In the genomic region with DNA sequence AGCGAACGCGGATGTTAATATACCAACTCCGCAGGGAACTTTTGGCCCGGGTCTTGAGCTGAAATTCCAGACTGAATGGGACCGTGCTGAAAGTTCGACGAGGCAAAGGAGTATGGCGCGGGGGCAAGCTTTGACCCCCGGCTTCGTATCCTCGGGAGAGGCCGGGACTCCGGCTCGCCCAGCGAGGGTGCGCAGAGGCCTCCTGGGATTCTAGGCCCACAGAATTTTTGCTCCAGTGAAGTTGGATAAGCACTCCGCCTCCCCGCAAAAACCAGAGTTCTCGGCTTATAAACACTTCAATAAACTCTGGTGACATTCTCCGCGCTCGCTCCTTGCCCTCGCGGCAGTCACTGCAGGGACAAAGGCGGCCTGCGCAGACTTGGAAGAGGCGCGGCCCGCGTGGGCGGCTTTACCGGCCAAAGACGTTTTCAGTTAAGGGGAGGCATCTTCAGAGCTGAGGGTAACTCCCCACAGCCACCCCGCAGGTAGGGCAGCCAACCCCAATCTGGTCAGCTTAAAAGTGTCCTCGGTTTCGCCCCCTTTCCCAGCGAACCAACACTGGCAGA, we compare ENCODE assay signal across 7 cellular contexts.
DNase-seq lines count a peak whose midpoint lies in the region; ATAC-seq, FAIRE-seq and TF ChIP-seq lines count a peak whose summit lies in the region.

No MANE protein-coding gene starts in this region.

- H4K20me1 ChIP-seq in GM12878 (ENCODE audit: control insufficient read depth, insufficient read depth): no peaks in the 10 kb centered on the region

- TF ChIP-seq CTCF in GM12878 (IDR thresholded peaks at IDR 0.05 in 2 of 3, conservative IDR thresholded peaks at IDR 0.05 in 1 of 3; ENCODE audit: control insufficient read depth in 2 of 3, extremely low read depth in 1 of 3, insufficient read depth in 1 of 3, low read depth in 3 of 3, low read length in 3 of 3) (no peak), left lung (IDR thresholded peaks at IDR 0.05) (no peak)

- H2AFZ ChIP-seq in GM12878 (ENCODE audit: control insufficient read depth, low read depth, low read length): no peak overlapping the region

- no TSS peak for BruUV-seq in GM12878 (replicated peaks; lab: Mats Ljungman, UMichigan)

- peak overlapping the region in 2 of 3 donors; percentile 89 to 98 for H3K27ac Mint-ChIP-seq in IgD-negative memory B cell
- H3K27ac Mint-ChIP-seq in stimulated activated effector memory CD8-positive, alpha-beta T cell treated with anti-CD3 and anti-CD28 coated beads, Interleukin-12 subunit alpha, Interleukin-12 subunit beta, amount 100 ng/mL, for 72 hours: peak overlapping the region; percentile 78

- no peaks in the 10 kb centered on the region for H3K9me3 Mint-ChIP-seq in IgD-negative memory B cell
- H3K9me3 Mint-ChIP-seq in stimulated activated effector memory CD8-positive, alpha-beta T cell treated with anti-CD3 and anti-CD28 coated beads, Interleukin-12 subunit alpha, Interleukin-12 subunit beta, amount 100 ng/mL, for 72 hours: no peaks in the 10 kb centered on the region

- no peaks in the 10 kb centered on the region for H3K36me3 Mint-ChIP-seq in IgD-negative memory B cell
- peaks cover 43% of the 10 kb centered on the region for H3K36me3 Mint-ChIP-seq in stimulated activated effector memory CD8-positive, alpha-beta T cell treated with anti-CD3 and anti-CD28 coated beads, Interleukin-12 subunit alpha, Interleukin-12 subunit beta, amount 100 ng/mL, for 72 hours

- DNase-seq in GM12878 (ENCODE audit: low read depth, low spot score): no peak
- no peak for DNase-seq in left lung
- DNase-seq in stimulated activated effector memory CD8-positive, alpha-beta T cell treated with anti-CD3 and anti-CD28 coated beads, Interleukin-12 subunit alpha, Interleukin-12 subunit beta, amount 100 ng/mL, for 72 hours (ENCODE audit: low spot score in 2 of 2): no peak
- no peak for DNase-seq in NCI-H510A (lab: John Stamatoyannopoulos, UW)
- DNase-seq in SW 1271 (lab: John Stamatoyannopoulos, UW): no peak
- no peak for DNase-seq in NK-92 (lab: John Stamatoyannopoulos, UW; ENCODE audit: unreplicated experiment)

- ATAC-seq in GM12878: no peak
- no peak for ATAC-seq in left lung
- ATAC-seq in stimulated activated effector memory CD8-positive, alpha-beta T cell treated with anti-CD3 and anti-CD28 coated beads, Interleukin-12 subunit alpha, Interleukin-12 subunit beta, amount 100 ng/mL, for 72 hours: no peak

- H3K4me2 ChIP-seq in GM12878 (ENCODE audit: control insufficient read depth, insufficient read depth): peak overlapping the region; percentile 97

- H3K79me2 ChIP-seq in GM12878 (ENCODE audit: control insufficient read depth, insufficient read depth, low read length): no peaks in the 10 kb centered on the region

- WGBS in GM12878 (ENCODE audit: insufficient coverage, insufficient replicate concordance, low lambda C conversion rate, missing lambda C conversion rate): 60% methylated on average over 37 of the region's 39 CpGs

- no peak for TF ChIP-seq EP300 in GM12878 (IDR thresholded peaks at IDR 0.05; ENCODE audit: borderline replicate concordance in 1 of 2, control insufficient read depth in 1 of 2, low read depth in 2 of 2, low read length in 2 of 2)

- FAIRE-seq in GM12878 (lab: Jason Lieb, UNC): no peak

- peaks cover 6% of the 10 kb centered on the region; the same call in 2 of the 3 replicates for H3K9me3 ChIP-seq in GM12878 (replicated peaks; ENCODE audit: control insufficient read depth, insufficient read depth, low read length)
- H3K9me3 ChIP-seq in left lung: no peaks in the 10 kb centered on the region

- H3K4me3 Mint-ChIP-seq in IgD-negative memory B cell: peak overlapping the region in 3 of 4 donors; percentile 90 to 95 (median 93)
- peak overlapping the region; percentile 81 for H3K4me3 Mint-ChIP-seq in stimulated activated effector memory CD8-positive, alpha-beta T cell treated with anti-CD3 and anti-CD28 coated beads, Interleukin-12 subunit alpha, Interleukin-12 subunit beta, amount 100 ng/mL, for 72 hours

- SMC1A ChIA-PET in GM12878 (lab: Charles Lee; ENCODE audit: uncharacterized antibody, unreplicated experiment): interaction anchor here (1.7 kb wide), 1 partner anchor 149 kb away, joined by 4 read pairs; no protein-coding TSS in a partner anchor

- no peak for TF ChIP-seq RAD21 in GM12878 (IDR thresholded peaks at IDR 0.05; ENCODE audit: insufficient read depth, low read depth, low read length)

- H3K27me3 ChIP-seq in GM12878 (replicated peaks in 1 of 2; ENCODE audit: control insufficient read depth in 2 of 2, insufficient read depth in 2 of 2, low read length in 1 of 2) (peaks cover 13 to 21% of the 10 kb centered on the region in 2 experiments), left lung (peaks cover 44 to 63% of the 10 kb centered on the region in 2 donors)

- H3K4me1 ChIP-seq in GM12878 (ENCODE audit: control insufficient read depth, insufficient read depth, low read length) (peaks cover 54% of the 10 kb centered on the region), left lung (peaks cover 8 to 67% of the 10 kb centered on the region in 2 donors)

- H3K4me1 Mint-ChIP-seq in IgD-negative memory B cell: peaks cover 45 to 53% (median 50%) of the 10 kb centered on the region in 3 donors
- peaks cover 75% of the 10 kb centered on the region for H3K4me1 Mint-ChIP-seq in stimulated activated effector memory CD8-positive, alpha-beta T cell treated with anti-CD3 and anti-CD28 coated beads, Interleukin-12 subunit alpha, Interleukin-12 subunit beta, amount 100 ng/mL, for 72 hours

- peaks cover 41% of the 10 kb centered on the region for H3K27me3 Mint-ChIP-seq in IgD-negative memory B cell

- H3K27ac ChIP-seq in GM12878 (ENCODE audit: control insufficient read depth, insufficient read depth) (no peak overlapping the region), left lung (peak overlapping the region; percentile 100)

- H3K4me3 ChIP-seq in GM12878: no peak overlapping the region; the same call in 1 of the 2 replicates
- peak overlapping the region; percentile 28 to 96 for H3K4me3 ChIP-seq in left lung

- in situ Hi-C loops in GM12878 (cut with MboI): no loop called here

- POLR2A ChIA-PET in GM12878 (lab: Charles Lee): no interaction called here

- no peak overlapping the region for H3K9ac ChIP-seq in GM12878 (ENCODE audit: control insufficient read depth, insufficient read depth, low read length)

- CTCF ChIA-PET in GM12878 (lab: Yijun Ruan, JAX): no interaction called here

- RAD21 ChIA-PET in GM12878 (lab: Charles Lee; ENCODE audit: unreplicated experiment): interaction anchor here (1.2 kb wide), 1 partner anchor 673 kb away, joined by 4 read pairs; no protein-coding TSS in a partner anchor

- no peaks in the 10 kb centered on the region for H3K36me3 ChIP-seq in GM12878 (ENCODE audit: control insufficient read depth in 2 of 2, insufficient read depth in 2 of 2, low read length in 1 of 2)
- no peaks in the 10 kb centered on the region for H3K36me3 ChIP-seq in left lung

- intact Hi-C loops in GM12878 (cut with micrococcal nuclease; ENCODE audit: unreplicated experiment) (loop anchor here (2.0 to 5.0 kb wide), 3 partner anchors 109 to 784 kb away; no protein-coding TSS in a partner anchor), left lung (cut with DNase I) (no loop called here)

- no peak for TF ChIP-seq POLR2A in GM12878 (IDR thresholded peaks at IDR 0.05; ENCODE audit: low read depth, low read length)

TF ChIP-seq in GM12878, 131 proteins besides CTCF, POLR2A, EP300 and RAD21:
- TF ChIP-seq, protein P1, sequence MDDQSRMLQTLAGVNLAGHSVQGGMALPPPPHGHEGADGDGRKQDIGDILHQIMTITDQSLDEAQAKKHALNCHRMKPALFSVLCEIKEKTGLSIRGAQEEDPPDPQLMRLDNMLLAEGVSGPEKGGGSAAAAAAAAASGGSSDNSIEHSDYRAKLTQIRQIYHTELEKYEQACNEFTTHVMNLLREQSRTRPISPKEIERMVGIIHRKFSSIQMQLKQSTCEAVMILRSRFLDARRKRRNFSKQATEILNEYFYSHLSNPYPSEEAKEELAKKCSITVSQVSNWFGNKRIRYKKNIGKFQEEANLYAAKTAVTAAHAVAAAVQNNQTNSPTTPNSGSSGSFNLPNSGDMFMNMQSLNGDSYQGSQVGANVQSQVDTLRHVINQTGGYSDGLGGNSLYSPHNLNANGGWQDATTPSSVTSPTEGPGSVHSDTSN (IDR thresholded peaks at IDR 0.05; ENCODE audit: insufficient replicate concordance, low read depth, low read length): no peak
- TF ChIP-seq POU2F2 (IDR thresholded peaks at IDR 0.05; ENCODE audit: borderline replicate concordance, low read depth, low read length) (no peak), ZBED1 (IDR thresholded peaks at IDR 0.05; ENCODE audit: borderline replicate concordance) (no peak), BMI1 (IDR thresholded peaks at IDR 0.05; ENCODE audit: borderline replicate concordance) (no peak), PKNOX1 (IDR thresholded peaks at IDR 0.05) (no peak), RELA (IDR thresholded peaks at IDR 0.05; ENCODE audit: borderline replicate concordance, partially characterized antibody) (no peak), ZNF274 (IDR thresholded peaks at IDR 0.05; ENCODE audit: insufficient read depth, insufficient read length) (no peak)
- TF ChIP-seq, protein P2, sequence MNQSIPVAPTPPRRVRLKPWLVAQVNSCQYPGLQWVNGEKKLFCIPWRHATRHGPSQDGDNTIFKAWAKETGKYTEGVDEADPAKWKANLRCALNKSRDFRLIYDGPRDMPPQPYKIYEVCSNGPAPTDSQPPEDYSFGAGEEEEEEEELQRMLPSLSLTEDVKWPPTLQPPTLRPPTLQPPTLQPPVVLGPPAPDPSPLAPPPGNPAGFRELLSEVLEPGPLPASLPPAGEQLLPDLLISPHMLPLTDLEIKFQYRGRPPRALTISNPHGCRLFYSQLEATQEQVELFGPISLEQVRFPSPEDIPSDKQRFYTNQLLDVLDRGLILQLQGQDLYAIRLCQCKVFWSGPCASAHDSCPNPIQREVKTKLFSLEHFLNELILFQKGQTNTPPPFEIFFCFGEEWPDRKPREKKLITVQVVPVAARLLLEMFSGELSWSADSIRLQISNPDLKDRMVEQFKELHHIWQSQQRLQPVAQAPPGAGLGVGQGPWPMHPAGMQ (IDR thresholded peaks at IDR 0.05; ENCODE audit: borderline replicate concordance): no peak
